ENCODE assay signal across 9 cellular contexts in the genomic region with DNA sequence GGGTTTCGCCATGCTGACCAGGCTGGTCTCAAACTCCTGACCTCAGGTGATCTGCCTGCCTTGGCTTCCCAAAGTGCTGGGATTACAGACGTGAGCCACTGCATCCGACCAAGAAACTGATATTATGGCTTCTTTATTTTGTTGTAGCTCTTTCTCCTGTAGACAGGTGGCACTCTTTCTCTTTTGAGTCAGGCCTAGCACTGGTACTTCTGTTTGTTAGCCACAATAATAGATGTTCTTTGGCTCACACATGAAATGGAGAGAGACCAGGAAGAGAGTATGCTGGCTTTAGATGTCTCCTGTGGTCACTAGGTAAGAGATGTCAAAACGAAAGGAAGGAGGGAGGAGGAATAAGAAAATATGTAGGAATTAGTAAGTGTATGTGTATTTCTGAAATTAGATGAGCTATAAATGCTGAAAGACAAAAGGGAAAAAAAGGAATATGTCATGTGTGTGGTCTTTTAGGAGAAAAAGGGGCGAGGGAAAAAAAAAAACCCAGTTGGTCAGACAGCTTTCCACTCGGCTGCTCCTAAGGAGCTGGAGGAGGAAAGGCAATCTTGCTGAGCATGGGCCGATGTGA.
DNase-seq lines count a peak whose midpoint lies in the region; ATAC-seq and TF ChIP-seq lines count a peak whose summit lies in the region.
"Had no signal": no experiment of that assay in that cellular context is flagged by ENCODE, and none has a peak within 500 bp of the region (broad histone marks: within the 10 kb centered on the region; RNA-seq: fewer than 3 reads in every experiment).

No MANE protein-coding gene starts in this region.

- DNase-seq in DMS 273 (lab: John Stamatoyannopoulos, UW; ENCODE audit: unreplicated experiment) = peak; percentile 60
- DNase-seq in DMS 273 treated with DMSO at 0.1 percent for 48 hours (lab: John Stamatoyannopoulos, UW) = no peak
- peak in 1 of 2 donors; percentile 53 for DNase-seq in foreskin fibroblast
- no peak for DNase-seq in psoas muscle
- DNase-seq in HPDE6-E6E7 (ENCODE audit: extremely low spot score) = no peak

- H3K9me2 ChIP-seq in Loucy (replicated peaks; ENCODE audit: low read depth, low read length) (no peaks in the 10 kb centered on the region), SU-DHL-6 (replicated peaks; ENCODE audit: insufficient read depth, low read length) (no peaks in the 10 kb centered on the region)

- TF ChIP-seq CTCF in Loucy (conservative IDR thresholded peaks at IDR 0.05; ENCODE audit: low read length) (peak; percentile 68), SU-DHL-6 (IDR thresholded peaks at IDR 0.05; ENCODE audit: insufficient read depth, low read length, poor library complexity, severe bottlenecking) (peak; percentile 49), foreskin fibroblast (IDR thresholded peaks at IDR 0.05; ENCODE audit: low read depth, low read length) (peak; percentile 48), psoas muscle (IDR thresholded peaks at IDR 0.05) (peak; percentile 38)

- H3F3A ChIP-seq in Loucy (ENCODE audit: low read depth) (no peaks in the 10 kb centered on the region), SU-DHL-6 (ENCODE audit: insufficient read depth) (no peaks in the 10 kb centered on the region)

- H2AFZ ChIP-seq in Loucy (ENCODE audit: low read length) (no peak overlapping the region), SU-DHL-6 (ENCODE audit: low read depth, low read length, severe bottlenecking) (no peak overlapping the region)

- no peak overlapping the region for H3K27ac ChIP-seq in SU-DHL-6 (ENCODE audit: low read depth, low read length)
- no peak overlapping the region for H3K27ac ChIP-seq in psoas muscle
- H3K27ac ChIP-seq: skin epidermis had no signal

- H3K9ac ChIP-seq in Loucy (ENCODE audit: low read depth, low read length, poor library complexity, severe bottlenecking) (no peak overlapping the region), SU-DHL-6 (ENCODE audit: low read length) (no peak overlapping the region)

- ATAC-seq in psoas muscle = peak in 3 of 4 donors; percentile 56 to 88 (median 76)
- ATAC-seq in GM18907 (IDR thresholded peaks at IDR 0.05; ENCODE audit: unreplicated experiment) = no peak

- 70 to 80% (median 72%) methylated on average over 7 of the region's 7 CpGs for WGBS in psoas muscle, 3 donors

- no peaks in the 10 kb centered on the region for H4K20me1 ChIP-seq in Loucy (ENCODE audit: insufficient read depth, low read length, poor library complexity, severe bottlenecking)
- H4K20me1 ChIP-seq in SU-DHL-6 (ENCODE audit: low read depth, low read length) = no peaks in the 10 kb centered on the region

- H3K79me2 ChIP-seq in Loucy (ENCODE audit: insufficient read depth, low read length) = no peaks in the 10 kb centered on the region
- no peaks in the 10 kb centered on the region for H3K79me2 ChIP-seq in SU-DHL-6 (ENCODE audit: insufficient read depth, low read length)

- intact Hi-C loops in psoas muscle (cut with DNase I) = loop anchor here in 1 of 2 donors (2.0 kb wide), 1 partner anchor 401 kb away; no protein-coding TSS in a partner anchor

- peaks cover 3% of the 10 kb centered on the region for H3K4me1 ChIP-seq in Loucy (ENCODE audit: insufficient read depth, low read length, poor library complexity, severe bottlenecking)
- no peaks in the 10 kb centered on the region for H3K4me1 ChIP-seq in psoas muscle

- H3K4me2 ChIP-seq in Loucy (ENCODE audit: low read depth, low read length, poor library complexity, severe bottlenecking) (no peak overlapping the region), SU-DHL-6 (ENCODE audit: low read depth, low read length, poor library complexity, severe bottlenecking) (no peak overlapping the region)

- H3K4me3 ChIP-seq in Loucy (ENCODE audit: low read length, poor library complexity, severe bottlenecking) (no peak overlapping the region), SU-DHL-6 (ENCODE audit: insufficient read depth, low read length, poor library complexity, severe bottlenecking) (no peak overlapping the region), foreskin fibroblast (ENCODE audit: low read depth in 1 of 2, low read length in 2 of 2) (no peak overlapping the region), psoas muscle (no peak overlapping the region)
- H3K4me3 ChIP-seq: skin epidermis had no signal

- H3K9me3 ChIP-seq in Loucy (ENCODE audit: insufficient read depth, low read depth, low read length) (no peaks in the 10 kb centered on the region), SU-DHL-6 (ENCODE audit: insufficient read depth, low read length) (no peaks in the 10 kb centered on the region), psoas muscle (no peaks in the 10 kb centered on the region)

- H3K36me3 ChIP-seq in Loucy (ENCODE audit: insufficient read depth, low read length) (peaks cover 52% of the 10 kb centered on the region), SU-DHL-6 (ENCODE audit: low read length) (no peaks in the 10 kb centered on the region), psoas muscle (ENCODE audit: insufficient read depth in 1 of 2, low read depth in 1 of 2) (peaks cover 3 to 96% of the 10 kb centered on the region in 2 donors)

- H3K27me3 ChIP-seq in Loucy (ENCODE audit: insufficient read depth, low read length, poor library complexity, severe bottlenecking) = no peaks in the 10 kb centered on the region
- no peaks in the 10 kb centered on the region for H3K27me3 ChIP-seq in SU-DHL-6 (ENCODE audit: low read length)
- H3K27me3 ChIP-seq in psoas muscle (ENCODE audit: insufficient read depth in 3 of 3, low read length in 2 of 3) = no peaks in the 10 kb centered on the region
